Comparison of ENCODE assay signal across 28 cellular contexts in the genomic region with DNA sequence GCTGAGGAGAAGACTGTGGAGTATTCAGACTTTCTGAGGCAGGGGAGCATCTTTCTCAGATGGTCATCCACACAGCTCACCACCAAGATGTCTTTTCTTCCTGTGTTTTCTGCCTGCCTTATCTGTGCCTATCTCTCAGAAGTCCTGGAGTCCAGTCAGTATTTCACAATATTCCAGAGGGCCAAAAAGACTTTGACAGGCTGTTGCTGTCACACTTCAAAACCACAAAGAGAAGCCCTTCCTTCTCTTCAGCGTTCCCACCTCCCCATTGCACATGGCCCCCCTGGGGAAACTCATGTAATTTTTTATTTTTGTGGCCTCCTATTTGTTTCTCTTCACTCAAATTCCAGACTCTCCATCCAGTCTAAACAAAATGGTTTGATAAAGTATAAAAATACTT.
"Had no signal": no experiment of that assay in that cellular context is flagged by ENCODE, and none has a peak within 500 bp of the region (broad histone marks: within the 10 kb centered on the region; RNA-seq: fewer than 3 reads in every experiment).

No MANE protein-coding gene starts in this region.

- H3K9me3 ChIP-seq: breast epithelium had no signal

- H3K36me3 ChIP-seq: breast epithelium, WERI-Rb-1 had no signal

- DNase-seq: activated CD4-positive, alpha-beta memory T cell treated with anti-CD3 and anti-CD28 coated beads, Interleukin-2, amount 10 ng/mL, durations not matched to agents 7 days and 5 days; activated CD4-positive, alpha-beta T cell treated with anti-CD3 and anti-CD28 coated beads for 36 hours; activated CD4-positive, alpha-beta T cell treated with anti-CD3 and anti-CD28 coated beads, Interleukin-2, amount 50 U/mL, for 1 hour; activated gamma-delta T cell treated with Interleukin-2 at 50 U/mL for 16 hours; activated naive CD4-positive, alpha-beta T cell treated with anti-CD3 and anti-CD28 coated beads, Interleukin-2, amount 10 ng/mL, durations not matched to agents 7 days and 5 days; activated naive CD8-positive, alpha-beta T cell treated with anti-CD3 and anti-CD28 coated beads for 36 hours; activated T-cell treated with anti-CD3 and anti-CD28 coated beads for 4 hours; activated T-cell treated with anti-CD3 and anti-CD28 coated beads, Interleukin-2, amount 50 U/mL, for 48 hours; aorta; central memory CD4-positive, alpha-beta T cell; MM.1S; NCI-H1105; NCI-H1436; NCI-H1694 treated with DMSO at 0.1 percent for 48 hours; NCI-H2029 treated with DMSO at 0.1 percent for 48 hours; NCI-H345; NCI-H510A; NCI-H526 treated with DMSO at 0.1 percent for 48 hours; NCI-H82; PC-3; SIG-M5; T-cell; T-helper 2 cell; WERI-Rb-1 had no signal

- H3K27me3 ChIP-seq: breast epithelium had no signal

- H3K4me2 ChIP-seq: KMS-11 had no signal

- H3K27ac ChIP-seq: breast epithelium, KMS-11, SK-N-MC, WERI-Rb-1 had no signal

- H3K4me1 ChIP-seq: breast epithelium had no signal

- H3K4me3 ChIP-seq: breast epithelium, SK-N-MC had no signal

- H3K9ac ChIP-seq: KMS-11 had no signal

- ATAC-seq: activated CD4-positive, alpha-beta T cell treated with anti-CD3 and anti-CD28 coated beads for 36 hours; activated T-helper 17 cell treated with anti-CD3 and anti-CD28 coated beads, Interleukin-2, amount 50 U/mL, for 72 hours; PC-3; T-cell had no signal
